Comparison of ENCODE assay signal across 12 cellular contexts in the genomic region with DNA sequence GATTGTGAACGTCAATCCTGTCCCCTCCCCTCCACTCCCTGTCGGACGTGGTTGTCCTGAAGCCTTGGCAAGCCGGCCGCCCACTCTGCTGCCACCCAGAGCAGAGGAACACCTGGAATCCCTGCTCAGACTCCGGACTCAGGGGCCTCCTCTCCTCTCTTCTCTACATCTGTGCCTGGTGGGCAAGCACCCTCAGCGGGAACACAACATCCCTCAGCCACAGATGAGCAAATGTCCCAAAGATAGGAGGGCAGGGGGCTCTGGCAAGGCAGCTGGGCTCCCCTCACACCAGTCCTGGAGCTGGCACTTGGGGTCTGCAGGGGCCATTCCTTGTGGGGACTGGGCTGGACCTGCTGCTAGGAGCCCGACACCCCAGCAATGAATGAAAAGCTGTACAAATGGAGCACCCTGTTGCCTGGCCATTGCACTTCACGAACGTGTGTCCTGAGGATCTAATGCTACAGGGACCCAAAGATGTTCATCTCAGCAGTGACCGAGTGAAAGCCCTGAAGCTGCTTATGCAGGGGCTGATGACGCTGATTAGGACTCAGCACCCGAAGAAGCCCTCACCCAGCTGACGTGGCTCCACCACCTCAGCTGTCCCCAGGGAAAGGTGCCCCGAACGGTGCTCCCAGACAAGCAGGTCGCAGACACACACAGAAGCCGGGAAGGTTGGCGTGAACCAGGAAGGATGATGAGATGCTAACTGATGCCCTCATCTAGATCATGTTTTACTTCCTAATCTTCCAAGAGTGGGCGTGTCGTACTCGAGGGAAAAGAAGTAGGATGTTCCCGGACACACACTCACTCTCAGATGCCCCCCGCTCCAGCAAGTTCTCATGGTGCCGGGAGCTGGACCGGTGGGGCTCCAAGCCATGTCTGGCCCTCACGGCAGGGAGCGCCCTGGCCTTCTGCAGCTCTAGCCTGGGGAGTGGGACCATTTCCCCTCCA.
"Had no signal": no experiment of that assay in that cellular context is flagged by ENCODE, and none has a peak within 500 bp of the region (broad histone marks: within the 10 kb centered on the region; RNA-seq: fewer than 3 reads in every experiment).

No MANE protein-coding gene starts in this region.

- H3K4me3 ChIP-seq: left lung, mucosa of descending colon, thyroid gland, uterus had no signal

- H3K4me1 ChIP-seq: left lung, uterus had no signal

- H3K9me3 ChIP-seq: left lung, mucosa of descending colon, thyroid gland, uterus had no signal

- H3K27ac Mint-ChIP-seq: activated naive CD4-positive, alpha-beta T cell treated with anti-CD3 and anti-CD28 coated beads, Interleukin-2, amount 10 ng/mL, durations not matched to agents 7 days and 5 days; activated T-helper 17 cell treated with anti-CD3 and anti-CD28 coated beads, Interleukin-2, amount 50 U/mL, for 72 hours; stimulated activated naive B cell treated with anti-CD40 and anti-IgM and Interleukin-4, amounts not matched to agents 10 μg/mL and 1 μg/mL and 100 μg/mL, for 72 hours; WTC11 had no signal

- H3K9me3 Mint-ChIP-seq: activated naive CD4-positive, alpha-beta T cell treated with anti-CD3 and anti-CD28 coated beads, Interleukin-2, amount 10 ng/mL, durations not matched to agents 7 days and 5 days; activated T-helper 17 cell treated with anti-CD3 and anti-CD28 coated beads, Interleukin-2, amount 50 U/mL, for 72 hours had no signal

- ATAC-seq: activated T-helper 17 cell treated with anti-CD3 and anti-CD28 coated beads, Interleukin-2, amount 50 U/mL, for 72 hours; esophagus mucosa; left lung; mucosa of descending colon; naive thymus-derived CD4-positive, alpha-beta T cell; stimulated activated naive B cell treated with anti-CD40 and anti-IgM and Interleukin-4, amounts not matched to agents 10 μg/mL and 1 μg/mL and 100 μg/mL, for 72 hours; WTC11 had no signal

- H3K27me3 Mint-ChIP-seq: activated naive CD4-positive, alpha-beta T cell treated with anti-CD3 and anti-CD28 coated beads, Interleukin-2, amount 10 ng/mL, durations not matched to agents 7 days and 5 days had no signal

- H3K27ac ChIP-seq: left lung, thyroid gland, uterus had no signal

- H3K4me1 Mint-ChIP-seq: activated naive CD4-positive, alpha-beta T cell treated with anti-CD3 and anti-CD28 coated beads, Interleukin-2, amount 10 ng/mL, durations not matched to agents 7 days and 5 days; activated T-helper 17 cell treated with anti-CD3 and anti-CD28 coated beads, Interleukin-2, amount 50 U/mL, for 72 hours; stimulated activated naive B cell treated with anti-CD40 and anti-IgM and Interleukin-4, amounts not matched to agents 10 μg/mL and 1 μg/mL and 100 μg/mL, for 72 hours had no signal

- DNase-seq: activated CD4-positive, alpha-beta T cell treated with anti-CD3 and anti-CD28 coated beads for 4 hours; activated naive CD4-positive, alpha-beta T cell treated with anti-CD3 and anti-CD28 coated beads, Interleukin-2, amount 10 ng/mL, durations not matched to agents 7 days and 5 days; naive thymus-derived CD4-positive, alpha-beta T cell; retina; stimulated activated naive B cell treated with anti-CD40 and anti-IgM and Interleukin-4, amounts not matched to agents 10 μg/mL and 1 μg/mL and 100 μg/mL, for 72 hours; thyroid gland; uterus had no signal

- H3K36me3 ChIP-seq: left lung, thyroid gland, uterus had no signal

- H3K4me3 Mint-ChIP-seq: activated naive CD4-positive, alpha-beta T cell treated with anti-CD3 and anti-CD28 coated beads, Interleukin-2, amount 10 ng/mL, durations not matched to agents 7 days and 5 days; activated T-helper 17 cell treated with anti-CD3 and anti-CD28 coated beads, Interleukin-2, amount 50 U/mL, for 72 hours; naive thymus-derived CD4-positive, alpha-beta T cell; stimulated activated naive B cell treated with anti-CD40 and anti-IgM and Interleukin-4, amounts not matched to agents 10 μg/mL and 1 μg/mL and 100 μg/mL, for 72 hours; WTC11 had no signal

- H3K36me3 Mint-ChIP-seq: activated naive CD4-positive, alpha-beta T cell treated with anti-CD3 and anti-CD28 coated beads, Interleukin-2, amount 10 ng/mL, durations not matched to agents 7 days and 5 days; naive thymus-derived CD4-positive, alpha-beta T cell; stimulated activated naive B cell treated with anti-CD40 and anti-IgM and Interleukin-4, amounts not matched to agents 10 μg/mL and 1 μg/mL and 100 μg/mL, for 72 hours; WTC11 had no signal

- H3K27me3 ChIP-seq: uterus had no signal
